Comparison of ENCODE assay signal across 19 cellular contexts in the genomic region with DNA sequence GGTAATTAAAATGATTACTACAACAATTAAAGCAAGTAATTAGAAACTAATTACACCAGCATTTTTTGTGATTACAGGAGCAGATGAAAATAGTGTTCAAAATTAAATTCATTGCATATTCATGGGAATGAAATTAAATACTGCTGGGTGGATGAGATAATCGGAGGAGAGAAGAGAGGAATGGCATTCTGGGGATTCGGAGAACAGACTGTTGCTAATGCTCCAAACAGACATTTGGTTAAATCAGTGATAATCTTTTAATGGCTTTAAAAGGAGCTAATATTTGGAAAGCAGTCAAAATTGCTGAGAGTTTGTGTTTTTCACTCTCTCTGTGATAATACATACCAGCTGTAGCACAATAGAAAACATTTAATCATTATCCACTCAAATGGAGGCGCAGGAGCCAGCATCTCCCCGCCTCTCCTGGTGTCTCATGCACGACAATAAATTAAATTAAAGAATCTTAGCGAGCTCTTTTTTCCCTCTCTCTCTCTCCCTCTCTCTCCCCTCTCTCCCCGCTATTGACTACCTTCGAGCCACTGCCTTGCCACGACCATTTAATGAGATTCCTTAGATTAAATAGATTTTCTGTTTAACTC.
DNase-seq lines count a peak whose midpoint lies in the region; TF ChIP-seq lines count a peak whose summit lies in the region.
"Had no signal": no experiment of that assay in that cellular context is flagged by ENCODE, and none has a peak within 500 bp of the region (broad histone marks: within the 10 kb centered on the region; RNA-seq: fewer than 3 reads in every experiment).

No MANE protein-coding gene starts in this region.

- H3K4me3 Mint-ChIP-seq in brain (peak overlapping the region; percentile 27 to 79 (median 73)), Caco-2 (ENCODE audit: unreplicated experiment) (no peak overlapping the region)
- H3K4me3 Mint-ChIP-seq in activated CD4-positive, alpha-beta T cell treated with anti-CD3 and anti-CD28 coated beads, Interleukin-2, amount 10 ng/mL, durations not matched to agents 7 days and 5 days: no peak overlapping the region
- H3K4me3 Mint-ChIP-seq: activated naive CD8-positive, alpha-beta T cell; activated T-helper 1 cell treated with anti-CD3 and anti-CD28 coated beads, Interleukin-12 subunit alpha, Interleukin-12 subunit beta, Interleukin-2, Interleukin-4 antibody, amounts not matched to agents 30 ng/mL and 10 ng/mL and 1 ng/mL, durations not matched to agents 14 hours and 24 hours and 36 hours; HFFc6 had no signal

- H3K27me3 Mint-ChIP-seq in brain: peaks cover 50% of the 10 kb centered on the region
- H3K27me3 Mint-ChIP-seq in activated CD4-positive, alpha-beta T cell treated with anti-CD3 and anti-CD28 coated beads, Interleukin-2, amount 10 ng/mL, durations not matched to agents 7 days and 5 days: peaks cover 5% of the 10 kb centered on the region
- peaks cover 8% of the 10 kb centered on the region for H3K27me3 Mint-ChIP-seq in Caco-2 (ENCODE audit: insufficient read depth, unreplicated experiment)

- H3K4me3 ChIP-seq in Caco-2 (ENCODE audit: low read depth, low read length): no peak overlapping the region
- H3K4me3 ChIP-seq: esophagus squamous epithelium, upper lobe of right lung had no signal

- no peaks in the 10 kb centered on the region for H3K27me3 ChIP-seq in Caco-2 (replicated peaks; ENCODE audit: control insufficient read depth, insufficient read depth, low read length)
- H3K27me3 ChIP-seq: upper lobe of right lung had no signal

- H3K36me3 ChIP-seq in Caco-2 (ENCODE audit: control insufficient read depth, insufficient read depth, low read length): no peaks in the 10 kb centered on the region
- H3K36me3 ChIP-seq: esophagus squamous epithelium, upper lobe of right lung had no signal

- H3K9me3 Mint-ChIP-seq in brain (peaks cover 0 to 36% (median 4%) of the 10 kb centered on the region in 5 experiments), Caco-2 (ENCODE audit: unreplicated experiment) (no peaks in the 10 kb centered on the region)
- no peaks in the 10 kb centered on the region for H3K9me3 Mint-ChIP-seq in activated CD4-positive, alpha-beta T cell treated with anti-CD3 and anti-CD28 coated beads, Interleukin-2, amount 10 ng/mL, durations not matched to agents 7 days and 5 days
- H3K9me3 Mint-ChIP-seq: activated T-helper 1 cell treated with anti-CD3 and anti-CD28 coated beads, Interleukin-12 subunit alpha, Interleukin-12 subunit beta, Interleukin-2, Interleukin-4 antibody, amounts not matched to agents 30 ng/mL and 10 ng/mL and 1 ng/mL, durations not matched to agents 14 hours and 24 hours and 36 hours; HFFc6 had no signal

- H3K36me3 Mint-ChIP-seq in brain (no peaks in the 10 kb centered on the region), Caco-2 (ENCODE audit: insufficient read depth, unreplicated experiment) (no peaks in the 10 kb centered on the region)
- H3K36me3 Mint-ChIP-seq in activated CD4-positive, alpha-beta T cell treated with anti-CD3 and anti-CD28 coated beads, Interleukin-2, amount 10 ng/mL, durations not matched to agents 7 days and 5 days (ENCODE audit: low read depth): no peaks in the 10 kb centered on the region
- H3K36me3 Mint-ChIP-seq: activated naive CD8-positive, alpha-beta T cell had no signal

- intact Hi-C loops in Caco-2 (cut with micrococcal nuclease; ENCODE audit: unreplicated experiment): no loop called here

- DNase-seq in D341Med (ENCODE audit: low spot score) (peak; percentile 70), NCI-H1105 (lab: John Stamatoyannopoulos, UW) (peak; percentile 74), NCI-H524 treated with DMSO at 0.1 percent for 48 hours (lab: John Stamatoyannopoulos, UW) (peak; percentile 98), GOT3 (lab: John Stamatoyannopoulos, UW) (no peak), Caco-2 (no peak)
- DNase-seq in activated CD4-positive, alpha-beta T cell treated with anti-CD3 and anti-CD28 coated beads, Interleukin-2, amount 10 ng/mL, durations not matched to agents 7 days and 5 days: no peak
- DNase-seq in activated CD4-positive, CD25-positive, alpha-beta regulatory T cell treated with anti-CD3 and anti-CD28 coated beads, Interleukin-2, amount 50 U/mL, for 72 hours: no peak
- DNase-seq: effector CD4-positive, alpha-beta T cell; esophagus squamous epithelium; HFFc6; IMR-90; kidney glomerular epithelial cell; mammary epithelial cell; NCI-H1930; right cardiac atrium had no signal

- H3K4me1 ChIP-seq in Caco-2: no peaks in the 10 kb centered on the region
- H3K4me1 ChIP-seq: esophagus squamous epithelium, upper lobe of right lung had no signal

- H3K4me1 Mint-ChIP-seq in brain: peaks cover 59% of the 10 kb centered on the region
- H3K4me1 Mint-ChIP-seq in activated CD4-positive, alpha-beta T cell treated with anti-CD3 and anti-CD28 coated beads, Interleukin-2, amount 10 ng/mL, durations not matched to agents 7 days and 5 days: no peaks in the 10 kb centered on the region
- no peaks in the 10 kb centered on the region for H3K4me1 Mint-ChIP-seq in Caco-2 (ENCODE audit: low read depth, unreplicated experiment)

- BruUV-seq in Caco-2 (replicated peaks; lab: Mats Ljungman, UMichigan): no TSS peak

- TF ChIP-seq CTCF in brain (conservative IDR thresholded peaks at IDR 0.05): no peak
- TF ChIP-seq CTCF in Caco-2 (IDR thresholded peaks at IDR 0.05; ENCODE audit: insufficient read depth in 1 of 2, low read depth in 1 of 2, low read length in 1 of 2, severe bottlenecking in 1 of 2, unreplicated experiment in 1 of 2): no peak

- CTCF ChIA-PET in activated CD4-positive, alpha-beta T cell treated with anti-CD3 and anti-CD28 coated beads, Interleukin-2, amount 10 ng/mL, durations not matched to agents 7 days and 5 days (lab: Charles Lee): no interaction called here
- CTCF ChIA-PET in Caco-2 (lab: Charles Lee): no interaction called here

- POLR2A ChIA-PET in activated CD4-positive, alpha-beta T cell treated with anti-CD3 and anti-CD28 coated beads, Interleukin-2, amount 10 ng/mL, durations not matched to agents 7 days and 5 days (lab: Charles Lee): no interaction called here
- POLR2A ChIA-PET in Caco-2 (lab: Charles Lee): no interaction called here

- no peaks in the 10 kb centered on the region for H3K9me3 ChIP-seq in Caco-2
- H3K9me3 ChIP-seq: esophagus squamous epithelium, upper lobe of right lung had no signal

- H3K27ac Mint-ChIP-seq in brain (peak overlapping the region; percentile 59 to 95 (median 76)), Caco-2 (ENCODE audit: unreplicated experiment) (no peak overlapping the region)
- H3K27ac Mint-ChIP-seq in activated CD4-positive, alpha-beta T cell treated with anti-CD3 and anti-CD28 coated beads, Interleukin-2, amount 10 ng/mL, durations not matched to agents 7 days and 5 days: no peak overlapping the region
- H3K27ac Mint-ChIP-seq: activated naive CD8-positive, alpha-beta T cell; activated T-helper 1 cell treated with anti-CD3 and anti-CD28 coated beads, Interleukin-12 subunit alpha, Interleukin-12 subunit beta, Interleukin-2, Interleukin-4 antibody, amounts not matched to agents 30 ng/mL and 10 ng/mL and 1 ng/mL, durations not matched to agents 14 hours and 24 hours and 36 hours; HFFc6 had no signal

Comparison
In these comparisons a context has a peak if more than half of its experiments do, and no peak if none do; other contexts are left out.
1. DNase-seq: peak in D341Med (single experiment), NCI-H1105 (single experiment) and NCI-H524 treated with DMSO at 0.1 percent for 48 hours (single experiment); none in activated CD4-positive, alpha-beta T cell treated with anti-CD3 and anti-CD28 coated beads, Interleukin-2, amount 10 ng/mL, durations not matched to agents 7 days and 5 days (single experiment), GOT3 (single experiment), Caco-2 (0 of 2) and activated CD4-positive, CD25-positive, alpha-beta regulatory T cell treated with anti-CD3 and anti-CD28 coated beads, Interleukin-2, amount 50 U/mL, for 72 hours (single experiment).
2. H3K27ac Mint-ChIP-seq: peak in brain (5 of 5); none in activated CD4-positive, alpha-beta T cell treated with anti-CD3 and anti-CD28 coated beads, Interleukin-2, amount 10 ng/mL, durations not matched to agents 7 days and 5 days (single experiment) and Caco-2 (single experiment).
3. H3K4me3 Mint-ChIP-seq: peak in brain (5 of 5); none in activated CD4-positive, alpha-beta T cell treated with anti-CD3 and anti-CD28 coated beads, Interleukin-2, amount 10 ng/mL, durations not matched to agents 7 days and 5 days (single experiment) and Caco-2 (single experiment).